8 cellular contexts compared by ENCODE assay signal in genomic region chr2:30233142-30233961, GRCh38. TPM values are rescaled to one million over a fixed set of nuclear protein-coding genes. Genes with fewer than 3 reads are reported as not detected.
A peak's percentile ranks its signal among the peaks of the same experiment; 100 is the strongest.
DNase-seq lines count a peak whose midpoint lies in the region; ATAC-seq lines count a peak whose summit lies in the region.

No MANE protein-coding gene starts in this region.

- peaks cover 15% of the 10 kb centered on the region for H3K36me3 ChIP-seq in CD4-positive, alpha-beta memory T cell (ENCODE audit: insufficient read depth, low read length)
- no peaks in the 10 kb centered on the region for H3K36me3 ChIP-seq in neuronal stem cell (replicated peaks in 1 of 2; ENCODE audit: control insufficient read depth in 2 of 2, insufficient read depth in 2 of 2, low read length in 2 of 2)

- H2BK15ac ChIP-seq in neuronal stem cell (ENCODE audit: low read length) = no peak overlapping the region

- H3K36me3 Mint-ChIP-seq in CD4-positive, alpha-beta memory T cell = peaks cover 33 to 54% of the 10 kb centered on the region in 2 donors
- H3K36me3 Mint-ChIP-seq in effector memory CD8-positive, alpha-beta T cell (ENCODE audit: insufficient read depth) = peaks cover 71% of the 10 kb centered on the region

- no peaks in the 10 kb centered on the region for H3K79me1 ChIP-seq in neuronal stem cell (ENCODE audit: low read depth, low read length)

- H3K27me3 Mint-ChIP-seq in CD4-positive, alpha-beta memory T cell = no peaks in the 10 kb centered on the region
- no peaks in the 10 kb centered on the region for H3K27me3 Mint-ChIP-seq in effector memory CD8-positive, alpha-beta T cell

- DNase-seq in CD4-positive, alpha-beta memory T cell = peak in 1 of 5 donors; percentile 24
- DNase-seq in NCI-H524 (lab: John Stamatoyannopoulos, UW) (peak; percentile 76 to 93), neuronal stem cell (ENCODE audit: low spot score) (no peak), NCI-H2081 treated with DMSO at 0.1 percent for 48 hours (lab: John Stamatoyannopoulos, UW) (no peak)
- DNase-seq in effector memory CD8-positive, alpha-beta T cell = no peak
- DNase-seq in stimulated activated CD4-positive, alpha-beta T cell treated with anti-CD3 and anti-CD28 coated beads, Interleukin-15, amount 100 ng/mL, for 24 hours = no peak

- no peak overlapping the region for H2AK5ac ChIP-seq in neuronal stem cell (ENCODE audit: low read depth, low read length)

- intact Hi-C loops in CD4-positive, alpha-beta memory T cell (cut with micrococcal nuclease) = loop anchor here (2.0 kb wide), 3 partner anchors 19 to 189 kb away; no protein-coding TSS in a partner anchor

- H4K91ac ChIP-seq in neuronal stem cell (ENCODE audit: low read depth, low read length, poor library complexity) = no peak overlapping the region

- CTCF ChIA-PET in CD4-positive, alpha-beta memory T cell (lab: Charles Lee; ENCODE audit: partially characterized antibody) = interaction anchor here (1.1 to 19.3 kb wide), 14 partner anchors 9 to 479 kb away, joined by 3 to 296 read pairs (median 6); partner anchors contain the start of genes LCLAT1 and YPEL5

- H3K4me2 ChIP-seq in neuronal stem cell (ENCODE audit: insufficient read depth, low read length, poor library complexity, severe bottlenecking) = no peak overlapping the region

- H3K18ac ChIP-seq in neuronal stem cell (ENCODE audit: low read length) = no peak overlapping the region

- no peak for ATAC-seq in effector memory CD8-positive, alpha-beta T cell (replicated peaks)
- ATAC-seq in HG02610 (IDR thresholded peaks at IDR 0.05; ENCODE audit: unreplicated experiment) (no peak), GM19324 (IDR thresholded peaks at IDR 0.05; ENCODE audit: low FRiP score, unreplicated experiment) (no peak)

- no peak overlapping the region for H2BK120ac ChIP-seq in neuronal stem cell (ENCODE audit: low read depth, low read length)

- H3K4ac ChIP-seq in neuronal stem cell (ENCODE audit: low read length) = no peak overlapping the region

- WGBS in neuronal stem cell (ENCODE audit: extremely low coverage in 2 of 2, insufficient read length in 2 of 2, insufficient replicate concordance in 1 of 2), 2 donors = no CpG with 5 or more reads among the region's 5 CpGs

- no peak overlapping the region for H3K23ac ChIP-seq in neuronal stem cell (ENCODE audit: low read depth, low read length, poor library complexity)

- peak overlapping the region; percentile 98 for H2AFZ ChIP-seq in neuronal stem cell (ENCODE audit: low read length)

- peak overlapping the region; percentile 85 to 95 (median 90) for H3K27ac Mint-ChIP-seq in CD4-positive, alpha-beta memory T cell
- peak overlapping the region; percentile 91 to 97 for H3K27ac Mint-ChIP-seq in effector memory CD8-positive, alpha-beta T cell

- peaks cover 46 to 76% (median 58%) of the 10 kb centered on the region in 4 donors for H3K4me1 Mint-ChIP-seq in CD4-positive, alpha-beta memory T cell
- peaks cover 64% of the 10 kb centered on the region in 2 donors for H3K4me1 Mint-ChIP-seq in effector memory CD8-positive, alpha-beta T cell (ENCODE audit: low read depth in 2 of 2)

- peak overlapping the region; percentile 93 for H3K27ac ChIP-seq in CD4-positive, alpha-beta memory T cell (ENCODE audit: low read depth, low read length)
- H3K27ac ChIP-seq in neuronal stem cell (replicated peaks; ENCODE audit: low read length) = no peak overlapping the region

- POLR2A ChIA-PET in CD4-positive, alpha-beta memory T cell (lab: Charles Lee; ENCODE audit: partially characterized antibody) = interaction anchor here (0.8 to 14.7 kb wide), 22 partner anchors 10 to 1091 kb away, joined by 3 to 435 read pairs (median 5); partner anchors contain the start of genes LCLAT1 and YPEL5

- H3K9ac ChIP-seq in neuronal stem cell (ENCODE audit: low read depth, low read length, poor library complexity) = no peak overlapping the region

- H2BK5ac ChIP-seq in neuronal stem cell (ENCODE audit: low read length) = no peak overlapping the region

- no peak overlapping the region for H4K8ac ChIP-seq in neuronal stem cell (ENCODE audit: low read depth, low read length)

- H3K4me3 Mint-ChIP-seq in CD4-positive, alpha-beta memory T cell = peak overlapping the region; percentile 89 to 99 (median 96)
- H3K4me3 Mint-ChIP-seq in effector memory CD8-positive, alpha-beta T cell = peak overlapping the region; percentile 89 to 93

- peak overlapping the region; percentile 63 to 92 for H3K4me3 ChIP-seq in CD4-positive, alpha-beta memory T cell (ENCODE audit: low read length in 2 of 2)
- peak overlapping the region in 1 of 2 donors; percentile 63 for H3K4me3 ChIP-seq in neuronal stem cell (ENCODE audit: low read length in 2 of 2)

- H3K4me1 ChIP-seq in CD4-positive, alpha-beta memory T cell (ENCODE audit: insufficient read depth, low read length) = peaks cover 66% of the 10 kb centered on the region
- H3K4me1 ChIP-seq in neuronal stem cell (ENCODE audit: control insufficient read depth in 2 of 2, insufficient read depth in 1 of 2, low read depth in 1 of 2, low read length in 2 of 2) = peaks cover 0 to 13% of the 10 kb centered on the region in 2 donors

- H3K27me3 ChIP-seq in CD4-positive, alpha-beta memory T cell (ENCODE audit: insufficient read depth, low read length) = no peaks in the 10 kb centered on the region
- H3K27me3 ChIP-seq in neuronal stem cell (ENCODE audit: control insufficient read depth in 3 of 3, insufficient read depth in 3 of 3, low read depth in 1 of 3, low read length in 3 of 3) = peaks cover 0 to 39% (median 23%) of the 10 kb centered on the region in 3 experiments

- H2BK12ac ChIP-seq in neuronal stem cell (ENCODE audit: low read length) = no peak overlapping the region

- H3K9me3 Mint-ChIP-seq in CD4-positive, alpha-beta memory T cell = peaks cover 0 to 4% (median 0%) of the 10 kb centered on the region in 8 donors
- H3K9me3 Mint-ChIP-seq in effector memory CD8-positive, alpha-beta T cell = no peaks in the 10 kb centered on the region

- H3K9me3 ChIP-seq in CD4-positive, alpha-beta memory T cell (ENCODE audit: control insufficient read depth in 1 of 2, low read length in 2 of 2) = no peaks in the 10 kb centered on the region
- no peaks in the 10 kb centered on the region for H3K9me3 ChIP-seq in neuronal stem cell (replicated peaks in 1 of 2; ENCODE audit: control insufficient read depth in 2 of 2, insufficient read depth in 1 of 2, low read depth in 1 of 2, low read length in 2 of 2)

- no peak overlapping the region for H3K14ac ChIP-seq in neuronal stem cell (ENCODE audit: low read length)

RNA-seq across cellular contexts. Expression of gene LBH, which starts 2.0 kb away (rescaled TPM):
- total RNA-seq in CD4-positive, alpha-beta memory T cell = 100 to 1,000 TPM; 335 to 364 TPM
- 100 to 1,000 TPM; 119 to 136 TPM for polyA plus RNA-seq in CD4-positive, alpha-beta memory T cell
- 20.2 TPM for polyA plus RNA-seq in neuronal stem cell (2013, experiment 1 of 2)
- 18.1 TPM for polyA plus RNA-seq in neuronal stem cell (2013, experiment 2 of 2)

Comparison
In these comparisons a context has a peak if more than half of its experiments do, and no peak if none do; other contexts are left out.
1. DNase-seq: peak in NCI-H524 (2 of 2); none in effector memory CD8-positive, alpha-beta T cell (0 of 3), neuronal stem cell (single experiment), NCI-H2081 treated with DMSO at 0.1 percent for 48 hours (single experiment) and stimulated activated CD4-positive, alpha-beta T cell treated with anti-CD3 and anti-CD28 coated beads, Interleukin-15, amount 100 ng/mL, for 24 hours (single experiment).